Comparison of ENCODE assay signal across 1 cellular context in the genomic region with DNA sequence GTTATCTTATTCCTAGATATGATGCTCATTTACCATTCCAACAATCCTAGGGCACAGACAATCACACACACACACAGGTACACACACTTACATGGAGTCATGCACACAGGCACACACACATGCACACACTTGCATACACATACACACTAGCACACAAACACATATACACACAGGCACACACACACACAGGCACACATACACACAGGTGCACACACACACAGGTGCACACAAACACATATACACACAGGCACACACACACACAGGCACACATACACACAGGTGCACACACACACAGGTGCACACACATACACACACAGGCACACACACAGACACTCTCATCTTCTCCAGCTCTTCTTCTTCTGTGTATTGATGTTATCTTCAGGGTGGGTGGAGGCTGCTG. TPM values are rescaled to one million over a fixed set of nuclear protein-coding genes. Genes with fewer than 3 reads are reported as not detected.
"Had no signal": no experiment of that assay in that cellular context is flagged by ENCODE, and none has a peak within 500 bp of the region (broad histone marks: within the 10 kb centered on the region; RNA-seq: fewer than 3 reads in every experiment).

No MANE protein-coding gene starts in this region.

RNA-seq across cellular contexts. Expression of gene AKR1C1, which starts 38.7 kb away (rescaled TPM):
- polyA plus RNA-seq: immature natural killer cell had no signal
